1 cellular context compared by ENCODE assay signal in the genomic region with DNA sequence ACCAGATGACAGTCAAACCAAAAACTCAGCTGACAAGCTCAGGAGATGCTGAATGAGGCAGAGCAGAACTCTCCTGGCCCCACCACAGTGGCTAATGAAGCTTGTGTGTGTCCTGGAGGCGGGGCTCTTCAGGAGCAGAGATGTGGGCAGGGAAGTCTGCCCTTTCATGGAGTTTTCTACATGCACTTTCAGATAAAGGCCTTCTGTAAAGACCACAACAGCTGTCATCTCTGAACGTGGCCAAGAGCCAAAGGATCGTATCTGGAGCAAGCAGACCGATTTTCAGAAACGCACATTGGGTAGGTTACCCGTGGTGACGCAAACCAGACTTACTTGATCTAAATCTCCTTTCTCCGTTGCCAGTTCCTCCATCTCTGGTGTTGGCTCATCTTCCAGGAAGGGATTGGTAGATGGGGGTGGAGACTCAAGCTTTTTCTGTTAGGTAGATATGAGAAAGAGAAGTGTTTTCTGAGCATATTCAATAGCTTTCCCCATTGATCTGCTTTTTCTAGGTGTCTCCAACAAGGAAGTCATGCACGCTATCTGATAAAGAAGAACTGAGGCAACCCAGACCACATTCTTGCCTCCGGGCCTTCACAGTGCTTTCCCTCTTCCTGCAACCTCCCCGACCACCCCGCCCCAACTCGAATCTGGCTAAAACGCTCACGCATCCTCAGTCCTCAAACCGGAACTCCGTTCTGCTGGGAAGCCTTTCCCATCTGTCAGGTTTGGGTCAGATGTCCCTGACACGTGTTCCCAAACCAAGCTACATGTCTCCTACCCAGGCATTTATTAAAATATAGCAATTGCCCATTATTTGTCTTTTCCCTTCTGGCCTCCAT.
TF ChIP-seq lines count a peak whose summit lies in the region.

No MANE protein-coding gene starts in this region.

TF ChIP-seq in K562, 482 proteins besides CTCF, POLR2A, EP300 and RAD21 (continued from another document):
- TF ChIP-seq, protein P1, sequence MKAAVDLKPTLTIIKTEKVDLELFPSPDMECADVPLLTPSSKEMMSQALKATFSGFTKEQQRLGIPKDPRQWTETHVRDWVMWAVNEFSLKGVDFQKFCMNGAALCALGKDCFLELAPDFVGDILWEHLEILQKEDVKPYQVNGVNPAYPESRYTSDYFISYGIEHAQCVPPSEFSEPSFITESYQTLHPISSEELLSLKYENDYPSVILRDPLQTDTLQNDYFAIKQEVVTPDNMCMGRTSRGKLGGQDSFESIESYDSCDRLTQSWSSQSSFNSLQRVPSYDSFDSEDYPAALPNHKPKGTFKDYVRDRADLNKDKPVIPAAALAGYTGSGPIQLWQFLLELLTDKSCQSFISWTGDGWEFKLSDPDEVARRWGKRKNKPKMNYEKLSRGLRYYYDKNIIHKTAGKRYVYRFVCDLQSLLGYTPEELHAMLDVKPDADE (conservative IDR thresholded peaks at IDR 0.05; ENCODE audit: control insufficient read depth, low read depth, low read length) = 0 out of 2 replicates have a peak, but pooled peaks have one; percentile 18
- TF ChIP-seq POLR2AphosphoS2 (IDR thresholded peaks at IDR 0.05; ENCODE audit: low read length) = no peak
- no peak for TF ChIP-seq DIDO1 (tag; IDR thresholded peaks at IDR 0.05; ENCODE audit: low read depth)
- TF ChIP-seq TBL1XR1 (IDR thresholded peaks at IDR 0.05; ENCODE audit: low read length in 2 of 2) = peak; percentile 78 to 87; a peak in 3 of 4 replicates
- no peak for TF ChIP-seq KAT2B (IDR thresholded peaks at IDR 0.05; ENCODE audit: low read depth, low read length)
- TF ChIP-seq, protein P2, sequence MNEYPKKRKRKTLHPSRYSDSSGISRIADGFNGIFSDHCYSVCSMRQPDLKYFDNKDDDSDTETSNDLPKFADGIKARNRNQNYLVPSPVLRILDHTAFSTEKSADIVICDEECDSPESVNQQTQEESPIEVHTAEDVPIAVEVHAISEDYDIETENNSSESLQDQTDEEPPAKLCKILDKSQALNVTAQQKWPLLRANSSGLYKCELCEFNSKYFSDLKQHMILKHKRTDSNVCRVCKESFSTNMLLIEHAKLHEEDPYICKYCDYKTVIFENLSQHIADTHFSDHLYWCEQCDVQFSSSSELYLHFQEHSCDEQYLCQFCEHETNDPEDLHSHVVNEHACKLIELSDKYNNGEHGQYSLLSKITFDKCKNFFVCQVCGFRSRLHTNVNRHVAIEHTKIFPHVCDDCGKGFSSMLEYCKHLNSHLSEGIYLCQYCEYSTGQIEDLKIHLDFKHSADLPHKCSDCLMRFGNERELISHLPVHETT (CRISPR knock-in tag; conservative IDR thresholded peaks at IDR 0.05 in 1 of 2, IDR thresholded peaks at IDR 0.05 in 1 of 2) = peak in 1 of 2 experiments; percentile 82; a peak in 2 of 4 replicates
